12 cellular contexts compared by ENCODE assay signal in the genomic region with DNA sequence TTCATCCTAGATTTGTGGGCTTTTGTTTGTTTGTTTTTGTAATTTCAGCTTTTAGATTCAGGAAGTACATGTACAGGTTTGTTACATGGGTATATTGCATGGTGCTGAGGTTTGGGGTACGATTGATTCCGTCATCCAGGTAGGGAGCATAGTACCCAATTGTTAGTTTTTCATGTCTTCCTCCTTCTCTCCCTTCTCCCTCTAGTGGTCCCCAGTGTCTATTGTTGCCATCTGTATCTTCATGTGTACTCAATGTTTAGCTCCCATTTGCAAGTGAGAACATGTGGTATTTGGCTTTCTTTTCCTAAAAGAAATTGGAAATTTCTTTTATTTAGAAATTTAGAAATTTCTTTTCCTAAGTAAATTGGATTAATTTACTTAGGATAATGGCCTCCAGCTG. TPM values are rescaled to one million over a fixed set of nuclear protein-coding genes. Genes with fewer than 3 reads are reported as not detected.
DNase-seq lines count a peak whose midpoint lies in the region; ATAC-seq and TF ChIP-seq lines count a peak whose summit lies in the region.
"Had no signal": no experiment of that assay in that cellular context is flagged by ENCODE, and none has a peak within 500 bp of the region (broad histone marks: within the 10 kb centered on the region; RNA-seq: fewer than 3 reads in every experiment).

No MANE protein-coding gene starts in this region.

- H3K9me3 ChIP-seq in A673 (ENCODE audit: low read depth, low read length, poor library complexity, severe bottlenecking) (no peaks in the 10 kb centered on the region), RWPE2 (ENCODE audit: severe bottlenecking) (peaks cover 2% of the 10 kb centered on the region), mucosa of descending colon (no peaks in the 10 kb centered on the region)
- H3K9me3 ChIP-seq: neutrophil had no signal

- POLR2A ChIA-PET in A673 (lab: Charles Lee; ENCODE audit: low non-redundant PET), result no interaction called here

- ATAC-seq in RWPE2 (ENCODE audit: low read depth) (no peak), left colon (no peak), mucosa of descending colon (no peak)

- intact Hi-C loops in A673 (cut with micrococcal nuclease; ENCODE audit: unreplicated experiment), result loop anchor here (5.0 kb wide), 1 partner anchor 218 kb away; a partner anchor contains a TSS
- intact Hi-C loops in left colon (cut with DNase I, micrococcal nuclease), result no loop called here
- intact Hi-C loops in mucosa of descending colon (cut with DNase I, micrococcal nuclease), result no loop called here

- CTCF ChIA-PET in A673 (lab: Charles Lee), result interaction anchor here (0.6 to 0.7 kb wide), 2 partner anchors 10 to 12 kb away, joined by 3 read pairs; no protein-coding TSS in a partner anchor

- TF ChIP-seq CTCF in A673 (conservative IDR thresholded peaks at IDR 0.05; ENCODE audit: low read depth, low read length), result peak; percentile 53
- TF ChIP-seq CTCF in GM12873 (IDR thresholded peaks at IDR 0.05; ENCODE audit: insufficient read depth, low read depth, low read length, missing control alignments), result peak; percentile 50
- peak; percentile 45 for TF ChIP-seq CTCF in RWPE2 (IDR thresholded peaks at IDR 0.05; ENCODE audit: poor library complexity, severe bottlenecking)
- TF ChIP-seq CTCF in mucosa of descending colon (IDR thresholded peaks at IDR 0.05), result no peak

- no TSS peak for BruUV-seq in A673 (replicated peaks; lab: Mats Ljungman, UMichigan)

- H3K4me3 ChIP-seq in A673 (ENCODE audit: low read depth, low read length, poor library complexity, severe bottlenecking), result no peak overlapping the region
- no peak overlapping the region for H3K4me3 ChIP-seq in RWPE2 (ENCODE audit: severe bottlenecking)
- H3K4me3 ChIP-seq in mucosa of descending colon, result no peak overlapping the region

- H3K27me3 ChIP-seq in A673 (replicated peaks; ENCODE audit: insufficient read depth, low read depth, low read length, poor library complexity) (no peaks in the 10 kb centered on the region), RWPE2 (ENCODE audit: insufficient read depth, poor library complexity, severe bottlenecking) (no peaks in the 10 kb centered on the region)
- H3K27me3 ChIP-seq: neutrophil had no signal

- H3K36me3 ChIP-seq in A673 (ENCODE audit: insufficient read depth, low read length, poor library complexity, severe bottlenecking) (peaks cover 8% of the 10 kb centered on the region), RWPE2 (ENCODE audit: low read depth) (peaks cover 13% of the 10 kb centered on the region), mucosa of descending colon (ENCODE audit: low read depth) (no peaks in the 10 kb centered on the region)

- DNase-seq in A673 (ENCODE audit: low spot score), result peak; percentile 30
- no peak for DNase-seq in RWPE2 (ENCODE audit: low spot score)
- DNase-seq in foreskin melanocyte, result peak; percentile 35
- no peak for DNase-seq in DMS153 treated with DMSO at 0.1 percent for 48 hours (lab: John Stamatoyannopoulos, UW; ENCODE audit: unreplicated experiment)
- no peak for DNase-seq in cerebellar nuclear complex (lab: John Stamatoyannopoulos, UW)
- no peak for DNase-seq in left colon
- no peak for DNase-seq in mucosa of descending colon
- DNase-seq: effector CD4-positive, alpha-beta T cell; GF-D8; NCI-H2081 treated with DMSO at 0.1 percent for 48 hours had no signal

- no peak overlapping the region for H3K27ac ChIP-seq in A673 (ENCODE audit: low read depth, low read length, poor library complexity, severe bottlenecking)
- H3K27ac ChIP-seq in RWPE2 (ENCODE audit: poor library complexity, severe bottlenecking), result no peak overlapping the region
- H3K27ac ChIP-seq: neutrophil had no signal

- H3K4me1 ChIP-seq in A673 (ENCODE audit: insufficient read depth, low read length, poor library complexity, severe bottlenecking) (peaks cover 7% of the 10 kb centered on the region), RWPE2 (ENCODE audit: insufficient read depth, poor library complexity, severe bottlenecking) (no peaks in the 10 kb centered on the region), mucosa of descending colon (ENCODE audit: low read depth) (no peaks in the 10 kb centered on the region)

RNA-seq across cellular contexts. Expression of a gene that starts 37.1 kb away (rescaled TPM):
- total RNA-seq in A673 (2021) (14.4 and 23.4 TPM in 2 replicates), left colon (10 to 100 TPM; 19.9 to 20.2 TPM), mucosa of descending colon (10 to 100 TPM; 21.6 to 33.4 (median 32.1) TPM)

RNA-seq across cellular contexts. Expression of a gene that starts 40.5 kb away (rescaled TPM):
- total RNA-seq in A673 (2021) (17.1 and 17.8 TPM in 2 replicates), left colon (10 to 100 TPM; 14.3 to 21.1 TPM), mucosa of descending colon (10 to 100 TPM; 16.0 to 20.6 (median 16.3) TPM)

Comparison
In these comparisons a context has a peak if more than half of its experiments do, and no peak if none do; other contexts are left out.
1. DNase-seq: peak in A673 (single experiment) and foreskin melanocyte (single experiment); none in RWPE2 (single experiment), DMS153 treated with DMSO at 0.1 percent for 48 hours (single experiment), cerebellar nuclear complex (0 of 2), left colon (0 of 2) and mucosa of descending colon (0 of 3).